In genomic region chr7:86257894-86258293, GRCh38 we compare ENCODE assay signal across 25 cellular contexts.
"Had no signal": no experiment of that assay in that cellular context is flagged by ENCODE, and none has a peak within 500 bp of the region (broad histone marks: within the 10 kb centered on the region; RNA-seq: fewer than 3 reads in every experiment).

No MANE protein-coding gene starts in this region.

- H3K4me3 ChIP-seq: dorsolateral prefrontal cortex, esophagus muscularis mucosa, gastroesophageal sphincter, heart left ventricle, hepatocyte, left lung, lower lobe of right lung, mucosa of descending colon had no signal

- ATAC-seq: foreskin keratinocyte, gastroesophageal sphincter, heart left ventricle, left cardiac atrium, left lung, left ventricle myocardium superior, lower lobe of right lung, mucosa of descending colon had no signal

- FAIRE-seq: colon, endothelial cell of umbilical vein, frontal cortex, islet of Langerhans, keratinocyte had no signal

- H3K36me3 ChIP-seq: esophagus muscularis mucosa, gastroesophageal sphincter, heart left ventricle, left lung, lower lobe of right lung had no signal

- H3K27ac ChIP-seq: dorsolateral prefrontal cortex, esophagus muscularis mucosa, foreskin keratinocyte, gastroesophageal sphincter, heart left ventricle, hepatocyte, left lung, lower lobe of right lung had no signal

- H3K27me3 Mint-ChIP-seq: naive B cell had no signal

- H2AFZ ChIP-seq: hepatocyte had no signal

- H3K27ac Mint-ChIP-seq: immature natural killer cell, mesothelial cell of epicardium, naive B cell had no signal

- H3K4me3 Mint-ChIP-seq: immature natural killer cell, mesothelial cell of epicardium, naive B cell had no signal

- H3K9me3 ChIP-seq: esophagus muscularis mucosa had no signal

- H3K27me3 ChIP-seq: dorsolateral prefrontal cortex, esophagus muscularis mucosa, foreskin keratinocyte, gastroesophageal sphincter, heart left ventricle, hepatocyte, left lung had no signal

- H3K4me2 ChIP-seq: hepatocyte had no signal

- H3K36me3 Mint-ChIP-seq: immature natural killer cell, naive B cell had no signal

- DNase-seq: cortex of kidney; dermis blood vessel endothelial cell; dorsolateral prefrontal cortex; effector CD4-positive, alpha-beta T cell; effector memory CD4-positive, alpha-beta T cell; foreskin keratinocyte; heart left ventricle; hypothalamus; immature natural killer cell; left cardiac atrium; left lung; left ventricle myocardium superior; lower lobe of right lung; mesenchymal stem cell; mucosa of descending colon; naive B cell had no signal

- H3K79me2 ChIP-seq: hepatocyte had no signal

- H3K4me1 ChIP-seq: esophagus muscularis mucosa, foreskin keratinocyte, gastroesophageal sphincter, heart left ventricle, left lung, lower lobe of right lung had no signal

- H3K4me1 Mint-ChIP-seq: immature natural killer cell, naive B cell had no signal
